In genomic region chr6:35496036-35496850, GRCh38 we compare ENCODE assay signal across 8 cellular contexts. TPM values are rescaled to one million over a fixed set of nuclear protein-coding genes. Genes with fewer than 3 reads are reported as not detected.
DNase-seq lines count a peak whose midpoint lies in the region; ATAC-seq and TF ChIP-seq lines count a peak whose summit lies in the region.

No MANE protein-coding gene starts in this region.

- CTCF ChIA-PET in activated CD8-positive, alpha-beta memory T cell treated with anti-CD3 and anti-CD28 coated beads, Interleukin-2, amount 10 ng/mL, durations not matched to agents 7 days and 5 days (lab: Charles Lee), result interaction anchor here (1.0 to 1.2 kb wide), 3 partner anchors 14 to 128 kb away, joined by 3 read pairs; no protein-coding TSS in a partner anchor
- CTCF ChIA-PET in activated CD8-positive, alpha-beta T cell treated with anti-CD3 and anti-CD28 coated beads for 36 hours (lab: Charles Lee), result interaction anchor here (1.0 to 1.8 kb wide), 3 partner anchors 15 to 237 kb away, joined by 3 to 5 read pairs (median 4); no protein-coding TSS in a partner anchor

- no peak for ATAC-seq in activated CD8-positive, alpha-beta memory T cell treated with anti-CD3 and anti-CD28 coated beads, Interleukin-2, amount 10 ng/mL, durations not matched to agents 7 days and 5 days
- ATAC-seq in activated CD8-positive, alpha-beta T cell treated with anti-CD3 and anti-CD28 coated beads for 36 hours, result no peak
- peak in 3 of 4 donors; percentile 5 to 30 (median 26) for ATAC-seq in heart left ventricle
- ATAC-seq in GM21360 (IDR thresholded peaks at IDR 0.05; ENCODE audit: unreplicated experiment), result no peak

- H3K4me3 Mint-ChIP-seq in activated CD8-positive, alpha-beta memory T cell treated with anti-CD3 and anti-CD28 coated beads, Interleukin-2, amount 10 ng/mL, durations not matched to agents 7 days and 5 days, result peak overlapping the region; percentile 42
- peak overlapping the region; percentile 59 for H3K4me3 Mint-ChIP-seq in activated CD8-positive, alpha-beta T cell treated with anti-CD3 and anti-CD28 coated beads for 36 hours

- no peak overlapping the region for H3K27ac Mint-ChIP-seq in activated CD8-positive, alpha-beta memory T cell treated with anti-CD3 and anti-CD28 coated beads, Interleukin-2, amount 10 ng/mL, durations not matched to agents 7 days and 5 days
- H3K27ac Mint-ChIP-seq in activated CD8-positive, alpha-beta T cell treated with anti-CD3 and anti-CD28 coated beads for 36 hours, result no peak overlapping the region

- DNase-seq in activated CD8-positive, alpha-beta memory T cell treated with anti-CD3 and anti-CD28 coated beads, Interleukin-2, amount 10 ng/mL, durations not matched to agents 7 days and 5 days, result no peak
- DNase-seq in activated CD8-positive, alpha-beta memory T cell treated with anti-CD3 and anti-CD28 coated beads for 24 hours, result no peak
- no peak for DNase-seq in activated CD8-positive, alpha-beta T cell treated with anti-CD3 and anti-CD28 coated beads for 36 hours
- DNase-seq in heart left ventricle (peak in 2 of 5 donors; percentile 49 to 61), retina (peak; percentile 68), activated gamma-delta T cell (lab: John Stamatoyannopoulos, UW) (no peak), posterior vena cava (ENCODE audit: low spot score) (no peak)

- TF ChIP-seq POLR2A in heart left ventricle (IDR thresholded peaks at IDR 0.05), result no peak

- H3K36me3 ChIP-seq in heart left ventricle, result no peaks in the 10 kb centered on the region

- H3K9me3 ChIP-seq in heart left ventricle, result no peaks in the 10 kb centered on the region

- no peaks in the 10 kb centered on the region for H3K36me3 Mint-ChIP-seq in activated CD8-positive, alpha-beta memory T cell treated with anti-CD3 and anti-CD28 coated beads, Interleukin-2, amount 10 ng/mL, durations not matched to agents 7 days and 5 days
- H3K36me3 Mint-ChIP-seq in activated CD8-positive, alpha-beta T cell treated with anti-CD3 and anti-CD28 coated beads for 36 hours (ENCODE audit: low read depth), result no peaks in the 10 kb centered on the region

- WGBS in heart left ventricle, 4 donors, result 6 to 13% (median 8%) methylated on average over 26 to 64 of the region's 64 CpGs

- H3K4me1 ChIP-seq in heart left ventricle, result peaks cover 0 to 76% (median 45%) of the 10 kb centered on the region in 12 donors

- no peak for TF ChIP-seq CTCF in activated CD8-positive, alpha-beta T cell treated with anti-CD3 and anti-CD28 coated beads for 36 hours (IDR thresholded peaks at IDR 0.05)
- no peak for TF ChIP-seq CTCF in heart left ventricle (IDR thresholded peaks at IDR 0.05)

- intact Hi-C loops in activated CD8-positive, alpha-beta T cell treated with anti-CD3 and anti-CD28 coated beads for 36 hours (cut with micrococcal nuclease), result no loop called here
- intact Hi-C loops in heart left ventricle (cut with DNase I) (loop anchor here in 1 of 10 donors (2.0 kb wide), 1 partner anchor 27 kb away; the partner anchor contains the start of gene RPL10A), posterior vena cava (cut with DNase I) (no loop called here)

- peaks cover 9% of the 10 kb centered on the region for H3K4me1 Mint-ChIP-seq in activated CD8-positive, alpha-beta memory T cell treated with anti-CD3 and anti-CD28 coated beads, Interleukin-2, amount 10 ng/mL, durations not matched to agents 7 days and 5 days
- peaks cover 14% of the 10 kb centered on the region for H3K4me1 Mint-ChIP-seq in activated CD8-positive, alpha-beta T cell treated with anti-CD3 and anti-CD28 coated beads for 36 hours (ENCODE audit: low read depth)

- POLR2A ChIA-PET in activated CD8-positive, alpha-beta T cell treated with anti-CD3 and anti-CD28 coated beads for 36 hours (lab: Charles Lee), result interaction anchor here (0.9 to 24.5 kb wide), 5 partner anchors 11 to 46 kb away, joined by 3 to 327 read pairs (median 4); partner anchors contain the start of gene RPL10A

- H3K27me3 ChIP-seq in heart left ventricle, result peaks cover 0 to 55% (median 0%) of the 10 kb centered on the region in 9 donors

- H3K27ac ChIP-seq in heart left ventricle, result peak overlapping the region; percentile 88 to 100 (median 93)

- H3K9me3 Mint-ChIP-seq in activated CD8-positive, alpha-beta memory T cell treated with anti-CD3 and anti-CD28 coated beads, Interleukin-2, amount 10 ng/mL, durations not matched to agents 7 days and 5 days (ENCODE audit: low read depth), result no peaks in the 10 kb centered on the region
- no peaks in the 10 kb centered on the region for H3K9me3 Mint-ChIP-seq in activated CD8-positive, alpha-beta T cell treated with anti-CD3 and anti-CD28 coated beads for 36 hours

- peak overlapping the region; percentile 66 to 97 (median 84) for H3K4me3 ChIP-seq in heart left ventricle

- H3K27me3 Mint-ChIP-seq in activated CD8-positive, alpha-beta memory T cell treated with anti-CD3 and anti-CD28 coated beads, Interleukin-2, amount 10 ng/mL, durations not matched to agents 7 days and 5 days, result peaks cover 39% of the 10 kb centered on the region
- H3K27me3 Mint-ChIP-seq in activated CD8-positive, alpha-beta T cell treated with anti-CD3 and anti-CD28 coated beads for 36 hours, result peaks cover 9% of the 10 kb centered on the region

RNA-seq across cellular contexts. Expression of gene TEAD3, which starts 0.6 kb away (rescaled TPM):
- total RNA-seq in activated CD8-positive, alpha-beta memory T cell treated with anti-CD3 and anti-CD28 coated beads, Interleukin-2, amount 10 ng/mL, durations not matched to agents 7 days and 5 days, result under 1 TPM in 1 of 2 experiments, not detected in 1; 0.16 TPM
- under 1 TPM; 0.68 to 0.81 TPM for total RNA-seq in activated CD8-positive, alpha-beta T cell treated with anti-CD3 and anti-CD28 coated beads for 36 hours
- total RNA-seq in heart left ventricle, result 10 to 100 TPM; 25.8 to 54.3 (median 37.1) TPM
- polyA plus RNA-seq in heart left ventricle, result 10 to 100 TPM; 26.6 to 34.1 TPM
- 10 to 100 TPM; 69.8 to 73.8 TPM for total RNA-seq in posterior vena cava

RNA-seq across cellular contexts. Expression of gene TULP1, which starts 16.5 kb away (rescaled TPM):
- total RNA-seq in activated CD8-positive, alpha-beta memory T cell treated with anti-CD3 and anti-CD28 coated beads, Interleukin-2, amount 10 ng/mL, durations not matched to agents 7 days and 5 days, result not detected
- not detected for total RNA-seq in activated CD8-positive, alpha-beta T cell treated with anti-CD3 and anti-CD28 coated beads for 36 hours
- not detected for total RNA-seq in heart left ventricle
- under 1 TPM in 1 of 2 donors, not detected in 1; 0.15 TPM for polyA plus RNA-seq in heart left ventricle
- total RNA-seq in posterior vena cava, result not detected

RNA-seq across cellular contexts. Expression of gene RPL10A, which starts 28.0 kb away (rescaled TPM):
- total RNA-seq in activated CD8-positive, alpha-beta memory T cell treated with anti-CD3 and anti-CD28 coated beads, Interleukin-2, amount 10 ng/mL, durations not matched to agents 7 days and 5 days, result 1,000 to 10,000 TPM; 1,163 to 1,382 TPM
- total RNA-seq in activated CD8-positive, alpha-beta T cell treated with anti-CD3 and anti-CD28 coated beads for 36 hours, result 1,000 to 10,000 TPM; 2,322 to 2,393 TPM
- total RNA-seq in heart left ventricle, result 100 to 1,000 TPM; 472 to 700 (median 532) TPM
- 1,000 to 10,000 TPM in 1 of 2 donors, 100 to 1,000 TPM in 1; 356 to 1,412 TPM for polyA plus RNA-seq in heart left ventricle
- total RNA-seq in posterior vena cava, result 1,000 to 10,000 TPM in 1 of 2 donors, 100 to 1,000 TPM in 1; 816 to 1,010 TPM

RNA-seq across cellular contexts. Expression of gene FANCE, which starts 44.1 kb away (rescaled TPM):
- total RNA-seq in activated CD8-positive, alpha-beta memory T cell treated with anti-CD3 and anti-CD28 coated beads, Interleukin-2, amount 10 ng/mL, durations not matched to agents 7 days and 5 days, result 10 to 100 TPM; 15.4 to 16.0 TPM
- total RNA-seq in activated CD8-positive, alpha-beta T cell treated with anti-CD3 and anti-CD28 coated beads for 36 hours, result 10 to 100 TPM; 18.8 to 19.4 TPM
- 1 to 10 TPM; 2.1 to 4.6 (median 3.8) TPM for total RNA-seq in heart left ventricle
- 1 to 10 TPM; 1.3 to 3.6 TPM for polyA plus RNA-seq in heart left ventricle
- 1 to 10 TPM; 2.5 to 4.0 TPM for total RNA-seq in posterior vena cava

Comparison
In these comparisons a context has a peak if more than half of its experiments do, and no peak if none do; other contexts are left out.
1. ATAC-seq: peak in heart left ventricle (3 of 4); none in activated CD8-positive, alpha-beta memory T cell treated with anti-CD3 and anti-CD28 coated beads, Interleukin-2, amount 10 ng/mL, durations not matched to agents 7 days and 5 days (single experiment), activated CD8-positive, alpha-beta T cell treated with anti-CD3 and anti-CD28 coated beads for 36 hours (single experiment) and GM21360 (single experiment).
2. RNA of gene TEAD3, which starts 0.6 kb away (total RNA-seq): 69.8 to 73.8 TPM in posterior vena cava and 25.8 to 54.3 TPM in heart left ventricle; 0.68 to 0.81 TPM in activated CD8-positive, alpha-beta T cell treated with anti-CD3 and anti-CD28 coated beads for 36 hours and 0.16 TPM in activated CD8-positive, alpha-beta memory T cell treated with anti-CD3 and anti-CD28 coated beads, Interleukin-2, amount 10 ng/mL, durations not matched to agents 7 days and 5 days; every median in the first group is over 10 times any median in the second.